In the genomic region with DNA sequence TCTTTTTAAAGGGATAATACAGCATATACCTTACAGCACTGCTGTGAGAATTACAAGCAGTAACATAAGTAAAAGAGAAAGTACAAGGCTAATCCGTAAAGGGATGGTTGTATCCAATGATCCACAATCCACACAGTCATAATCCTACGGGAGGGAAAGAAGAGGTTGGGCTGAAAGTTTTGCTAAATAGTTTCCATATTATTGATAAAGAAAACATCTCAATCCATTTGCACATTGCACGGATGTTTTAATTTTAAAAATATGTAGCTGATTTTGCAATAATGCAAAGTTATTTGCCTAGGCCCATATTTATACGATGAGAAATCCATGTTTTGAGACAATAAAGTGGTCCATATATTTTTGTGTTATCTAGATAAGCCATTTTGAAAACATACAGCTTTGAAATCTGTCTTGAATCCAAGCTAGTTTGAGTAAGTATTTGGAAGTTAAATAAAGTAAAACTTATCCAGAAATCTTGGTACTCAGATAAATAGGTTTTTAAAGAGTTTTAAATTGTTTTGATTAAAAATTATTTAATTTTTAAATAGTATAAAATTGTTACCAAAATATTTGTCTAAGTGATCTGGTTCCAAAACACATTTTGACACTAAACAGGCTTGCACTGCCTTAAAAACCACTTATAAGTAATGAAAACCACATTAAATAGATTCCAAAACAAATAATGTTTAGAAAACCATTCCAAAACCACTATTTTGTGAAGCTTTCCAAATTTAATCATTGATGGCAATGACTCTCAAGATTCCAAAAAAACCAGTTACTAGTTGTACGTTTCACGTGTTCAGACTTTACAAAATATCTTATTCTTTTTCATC, we compare ENCODE assay signal across 20 cellular contexts. TPM values are rescaled to one million over a fixed set of nuclear protein-coding genes. Genes with fewer than 3 reads are reported as not detected.
"Had no signal": no experiment of that assay in that cellular context is flagged by ENCODE, and none has a peak within 500 bp of the region (broad histone marks: within the 10 kb centered on the region; RNA-seq: fewer than 3 reads in every experiment).

No MANE protein-coding gene starts in this region.

- H3K9me3 ChIP-seq: testis, upper lobe of right lung had no signal

- H3K4me3 ChIP-seq: dorsolateral prefrontal cortex, ovary, testis, upper lobe of right lung had no signal

- H3K36me3 Mint-ChIP-seq: activated naive CD4-positive, alpha-beta T cell treated with anti-CD3 and anti-CD28 coated beads, Interleukin-2, amount 50 U/mL, for 24 hours; natural killer cell had no signal

- H3K27me3 ChIP-seq: brain microvascular endothelial cell, ovary, testis, upper lobe of right lung had no signal

- H3K9me3 Mint-ChIP-seq: natural killer cell; stimulated activated naive CD8-positive, alpha-beta T cell treated with anti-CD3 and anti-CD28 coated beads, Interleukin-15, Interleukin-2, amounts not matched to agents 100 ng/mL and 50 ng/mL, for 24 hours had no signal

- H3K4me3 Mint-ChIP-seq: activated naive CD4-positive, alpha-beta T cell treated with anti-CD3 and anti-CD28 coated beads, Interleukin-2, amount 50 U/mL, for 24 hours; activated T-cell treated with anti-CD3 and anti-CD28 coated beads, Interleukin-2, amount 50 U/mL, for 24 hours; natural killer cell; stimulated activated naive CD8-positive, alpha-beta T cell treated with anti-CD3 and anti-CD28 coated beads, Interleukin-15, Interleukin-2, amounts not matched to agents 100 ng/mL and 50 ng/mL, for 24 hours had no signal

- H3K36me3 ChIP-seq: brain microvascular endothelial cell, ovary, upper lobe of right lung had no signal

- H3K27ac Mint-ChIP-seq: activated naive CD4-positive, alpha-beta T cell treated with anti-CD3 and anti-CD28 coated beads, Interleukin-2, amount 50 U/mL, for 24 hours; activated T-cell treated with anti-CD3 and anti-CD28 coated beads, Interleukin-2, amount 50 U/mL, for 24 hours; natural killer cell; stimulated activated naive CD8-positive, alpha-beta T cell treated with anti-CD3 and anti-CD28 coated beads, Interleukin-15, Interleukin-2, amounts not matched to agents 100 ng/mL and 50 ng/mL, for 24 hours had no signal

- ATAC-seq: esophagus mucosa, natural killer cell, upper lobe of right lung had no signal

- H3K4me1 Mint-ChIP-seq: activated naive CD4-positive, alpha-beta T cell treated with anti-CD3 and anti-CD28 coated beads, Interleukin-2, amount 50 U/mL, for 24 hours; natural killer cell had no signal

- H3K4me1 ChIP-seq: testis, upper lobe of right lung had no signal

- DNase-seq: activated CD4-positive, alpha-beta T cell treated with anti-CD3 and anti-CD28 coated beads, Interleukin-2, amount 50 U/mL, for 4 hours; activated CD4-positive, CD25-positive, alpha-beta regulatory T cell treated with anti-CD3 and anti-CD28 coated beads, Interleukin-2, amount 50 U/mL, for 72 hours; activated effector memory CD4-positive, alpha-beta T cell treated with Interleukin-2 at 50 U/mL for 16 hours; activated T-cell treated with anti-CD3 and anti-CD28 coated beads, Interleukin-2, amount 50 U/mL, for 24 hours; amygdala; brain microvascular endothelial cell; cerebellar nuclear complex; dorsolateral prefrontal cortex; hypothalamus; natural killer cell; ovary; stimulated activated CD4-positive, alpha-beta T cell treated with anti-CD3 and anti-CD28 coated beads, Interleukin-4, amount 100 ng/mL, for 1 hour; stimulated activated CD8-positive, alpha-beta memory T cell treated with anti-CD3 and anti-CD28 coated beads, Interleukin-4, amount 100 ng/mL, for 48 hours; T-helper 9 cell; testis; upper lobe of right lung had no signal

- H3K27ac ChIP-seq: brain microvascular endothelial cell, dorsolateral prefrontal cortex, ovary, testis, upper lobe of right lung had no signal

RNA-seq across cellular contexts. Expression of gene PAMR1, which starts 38.2 kb away (rescaled TPM):
- total RNA-seq: lung microvascular endothelial cell, natural killer cell had no signal

RNA-seq across cellular contexts. Expression of gene FJX1, which starts 54.6 kb away (rescaled TPM):
- total RNA-seq: natural killer cell had no signal
